8 cellular contexts compared by ENCODE assay signal in the genomic region with DNA sequence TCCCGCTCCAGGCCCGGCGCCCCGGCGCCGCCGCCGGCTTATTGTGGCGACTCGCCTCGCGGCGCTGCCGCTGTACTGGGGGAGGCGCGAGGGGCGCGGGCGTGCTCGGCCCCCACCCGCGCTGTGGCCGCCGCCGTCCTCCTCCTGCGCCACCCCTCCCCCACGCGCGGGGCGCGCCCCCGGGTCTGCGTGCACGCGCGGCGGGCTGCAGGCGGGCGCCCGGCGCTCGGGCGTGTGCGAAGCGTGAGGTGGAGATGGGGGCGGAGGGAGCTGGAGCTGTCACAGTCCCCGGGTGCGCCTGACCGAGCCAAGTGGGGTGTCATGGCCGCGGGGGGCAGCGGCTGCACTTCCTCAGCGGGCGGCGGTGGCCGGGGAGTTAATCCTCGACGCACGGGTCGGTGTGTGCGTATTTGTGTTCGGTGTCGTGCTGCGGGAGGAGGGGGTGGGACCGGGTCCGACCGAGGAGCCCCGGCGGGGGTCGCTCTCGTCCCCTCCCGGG. TPM values are rescaled to one million over a fixed set of nuclear protein-coding genes. Genes with fewer than 3 reads are reported as not detected.
DNase-seq lines count a peak whose midpoint lies in the region; ATAC-seq, FAIRE-seq and TF ChIP-seq lines count a peak whose summit lies in the region.

No MANE protein-coding gene starts in this region.

- H3K27ac ChIP-seq in A673 (ENCODE audit: low read depth, low read length, poor library complexity, severe bottlenecking) (peak overlapping the region; percentile 91), HepG2 (ENCODE audit: extremely low read length, insufficient read depth, low read length) (peak overlapping the region; percentile 82)

- H3K4me1 ChIP-seq in A673 (ENCODE audit: insufficient read depth, low read length, poor library complexity, severe bottlenecking) (peaks cover 16% of the 10 kb centered on the region), HepG2 (ENCODE audit: insufficient read depth, low read length) (peaks cover 50% of the 10 kb centered on the region)

- FAIRE-seq in HepG2 (lab: Jason Lieb, UNC): no peak

- under 1% methylated on average over 17 of the region's 72 CpGs for WGBS in HepG2 (ENCODE audit: low lambda C conversion rate)

- in situ Hi-C loops in HepG2 (cut with HindIII; ENCODE audit: extremely low pct_ligation_motif_present, low pct_unique_long_range_greater_than_20kb): no loop called here

- ATAC-seq in GM18511 (IDR thresholded peaks at IDR 0.05; ENCODE audit: unreplicated experiment): peak; percentile 67
- peak; percentile 55 for ATAC-seq in HG02981 (IDR thresholded peaks at IDR 0.05; ENCODE audit: unreplicated experiment)
- peak; percentile 81 for ATAC-seq in HepG2

- TF ChIP-seq EP300 in HepG2 (IDR thresholded peaks at IDR 0.05; ENCODE audit: low read depth in 2 of 2, low read length in 2 of 2): no peak
- no peak for TF ChIP-seq EP300 in HepG2 (CRISPR knock-in tag; IDR thresholded peaks at IDR 0.05; ENCODE audit: borderline replicate concordance)

- H3K4me3 ChIP-seq in A673 (ENCODE audit: low read depth, low read length, poor library complexity, severe bottlenecking) (peak overlapping the region; percentile 90), HepG2 (replicated peaks in 1 of 3; ENCODE audit: insufficient read depth in 1 of 3, low read depth in 2 of 3, low read length in 3 of 3) (peak overlapping the region; percentile 84 to 95 (median 88))

- H3K4me2 ChIP-seq in HepG2 (ENCODE audit: low read depth, low read length): peak overlapping the region; percentile 80

- TF ChIP-seq RAD21 in HepG2 (CRISPR knock-in tag; IDR thresholded peaks at IDR 0.05): peak; percentile 59

- TF ChIP-seq CTCF in A673 (conservative IDR thresholded peaks at IDR 0.05; ENCODE audit: low read depth, low read length) (no peak), HepG2 (CRISPR knock-in tag; IDR thresholded peaks at IDR 0.05) (peak; percentile 47)

- BruUV-seq in A673 (replicated peaks; lab: Mats Ljungman, UMichigan) (no TSS peak), HepG2 (replicated peaks; lab: Mats Ljungman, UMichigan) (no TSS peak)

- TF ChIP-seq POLR2A in HepG2 (IDR thresholded peaks at IDR 0.05; ENCODE audit: insufficient read depth in 1 of 2, low read depth in 2 of 2, low read length in 2 of 2): peak; percentile 42 to 52; a peak in 2 of 4 replicates

- peaks cover 20% of the 10 kb centered on the region for H4K20me1 ChIP-seq in HepG2 (ENCODE audit: insufficient read depth, low read length)

- CTCF ChIA-PET in A673 (lab: Charles Lee) (interaction anchor here (0.6 kb wide), 1 partner anchor 350 kb away, joined by 3 read pairs; no protein-coding TSS in a partner anchor), HepG2 (lab: Yijun Ruan, JAX; ENCODE audit: low intra/inter-chr PET ratio, low total read pairs) (no interaction called here)

- H3K79me2 ChIP-seq in HepG2 (ENCODE audit: insufficient read depth, low read length): peaks cover 45% of the 10 kb centered on the region

- peak; percentile 86 for DNase-seq in A673 (ENCODE audit: low spot score)
- peak; percentile 47 for DNase-seq in NCI-H2196 treated with DMSO at 0.1 percent for 48 hours (lab: John Stamatoyannopoulos, UW; ENCODE audit: unreplicated experiment)
- peak; percentile 89 for DNase-seq in activated CD4-positive, alpha-beta T cell treated with anti-CD3 and anti-CD28 coated beads for 48 hours
- DNase-seq in dedifferentiated amniotic fluid mesenchymal stem cell (ENCODE audit: extremely low spot score): peak; percentile 52
- peak; percentile 58 for DNase-seq in HepG2 (ENCODE audit: low spot score)
- DNase-seq in stimulated activated CD4-positive, alpha-beta T cell treated with anti-CD3 and anti-CD28 coated beads, Interleukin-2, amount 100 ng/mL, for 4 hours (ENCODE audit: low read depth): peak; percentile 82

- H3K9ac ChIP-seq in HepG2 (ENCODE audit: insufficient read depth, low read depth, low read length): peak overlapping the region; percentile 86

- H3K36me3 ChIP-seq in A673 (ENCODE audit: insufficient read depth, low read length, poor library complexity, severe bottlenecking) (no peaks in the 10 kb centered on the region), HepG2 (replicated peaks in 1 of 2; ENCODE audit: control insufficient read depth in 1 of 2, insufficient read depth in 2 of 2, low read length in 2 of 2) (no peaks in the 10 kb centered on the region; a peak in 1 of 5 replicates)

- POLR2A ChIA-PET in A673 (lab: Charles Lee; ENCODE audit: low non-redundant PET): interaction anchor here (0.6 kb wide), 1 partner anchor 69 kb away, joined by 12 read pairs; no protein-coding TSS in a partner anchor
- POLR2A ChIA-PET in HepG2 (lab: Yijun Ruan, JAX): interaction anchor here (1.0 to 2.3 kb wide), 5 partner anchors 10 to 235 kb away, joined by 3 to 10 read pairs (median 7); no protein-coding TSS in a partner anchor

- H2AFZ ChIP-seq in HepG2 (ENCODE audit: low read length): no peak overlapping the region

- intact Hi-C loops in A673 (cut with micrococcal nuclease; ENCODE audit: unreplicated experiment) (no loop called here), HepG2 (cut with micrococcal nuclease; ENCODE audit: unreplicated experiment) (loop anchor here (5.0 kb wide), 4 partner anchors 35 to 205 kb away; no protein-coding TSS in a partner anchor)

- H3K9me3 ChIP-seq in A673 (ENCODE audit: low read depth, low read length, poor library complexity, severe bottlenecking): no peaks in the 10 kb centered on the region
- H3K9me3 ChIP-seq in HepG2 (ENCODE audit: low read length): no peaks in the 10 kb centered on the region

- H3K27me3 ChIP-seq in A673 (replicated peaks; ENCODE audit: insufficient read depth, low read depth, low read length, poor library complexity): no peaks in the 10 kb centered on the region
- H3K27me3 ChIP-seq in HepG2 (ENCODE audit: control insufficient read depth in 1 of 2, insufficient read depth in 2 of 2, low read length in 2 of 2): no peaks in the 10 kb centered on the region

TF ChIP-seq in HepG2, 621 proteins besides CTCF, POLR2A, EP300 and RAD21 (continues in another document):
- TF ChIP-seq ZNF225 (CRISPR knock-in tag; IDR thresholded peaks at IDR 0.05): no peak
- peak; percentile 77; the same call in 1 of the 2 replicates for TF ChIP-seq TGIF2 (CRISPR knock-in tag; IDR thresholded peaks at IDR 0.05)
- peak; percentile 59 for TF ChIP-seq SAP130 (CRISPR knock-in tag; IDR thresholded peaks at IDR 0.05; ENCODE audit: low read depth)
- TF ChIP-seq SMAD3 (CRISPR knock-in tag; IDR thresholded peaks at IDR 0.05): no peak
- peak; percentile 48; the same call in 1 of the 2 replicates for TF ChIP-seq MEIS2 (CRISPR knock-in tag; IDR thresholded peaks at IDR 0.05)
- TF ChIP-seq ZBTB7A (CRISPR knock-in tag; IDR thresholded peaks at IDR 0.05): 0 out of 2 replicates have a peak, but pooled peaks have one; percentile 38
- TF ChIP-seq, protein P1, sequence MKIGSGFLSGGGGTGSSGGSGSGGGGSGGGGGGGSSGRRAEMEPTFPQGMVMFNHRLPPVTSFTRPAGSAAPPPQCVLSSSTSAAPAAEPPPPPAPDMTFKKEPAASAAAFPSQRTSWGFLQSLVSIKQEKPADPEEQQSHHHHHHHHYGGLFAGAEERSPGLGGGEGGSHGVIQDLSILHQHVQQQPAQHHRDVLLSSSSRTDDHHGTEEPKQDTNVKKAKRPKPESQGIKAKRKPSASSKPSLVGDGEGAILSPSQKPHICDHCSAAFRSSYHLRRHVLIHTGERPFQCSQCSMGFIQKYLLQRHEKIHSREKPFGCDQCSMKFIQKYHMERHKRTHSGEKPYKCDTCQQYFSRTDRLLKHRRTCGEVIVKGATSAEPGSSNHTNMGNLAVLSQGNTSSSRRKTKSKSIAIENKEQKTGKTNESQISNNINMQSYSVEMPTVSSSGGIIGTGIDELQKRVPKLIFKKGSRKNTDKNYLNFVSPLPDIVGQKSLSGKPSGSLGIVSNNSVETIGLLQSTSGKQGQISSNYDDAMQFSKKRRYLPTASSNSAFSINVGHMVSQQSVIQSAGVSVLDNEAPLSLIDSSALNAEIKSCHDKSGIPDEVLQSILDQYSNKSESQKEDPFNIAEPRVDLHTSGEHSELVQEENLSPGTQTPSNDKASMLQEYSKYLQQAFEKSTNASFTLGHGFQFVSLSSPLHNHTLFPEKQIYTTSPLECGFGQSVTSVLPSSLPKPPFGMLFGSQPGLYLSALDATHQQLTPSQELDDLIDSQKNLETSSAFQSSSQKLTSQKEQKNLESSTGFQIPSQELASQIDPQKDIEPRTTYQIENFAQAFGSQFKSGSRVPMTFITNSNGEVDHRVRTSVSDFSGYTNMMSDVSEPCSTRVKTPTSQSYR (CRISPR knock-in tag; IDR thresholded peaks at IDR 0.05; ENCODE audit: borderline replicate concordance): peak; percentile 90
- no peak for TF ChIP-seq ZNF772 (CRISPR knock-in tag; IDR thresholded peaks at IDR 0.05)
- TF ChIP-seq MYC (CRISPR knock-in tag; IDR thresholded peaks at IDR 0.05; ENCODE audit: borderline replicate concordance): 0 out of 2 replicates have a peak, but pooled peaks have one; percentile 5
- no peak for TF ChIP-seq SNRNP70 (IDR thresholded peaks at IDR 0.05; ENCODE audit: low read depth, low read length)
- peak; percentile 72 for TF ChIP-seq HNRNPK (IDR thresholded peaks at IDR 0.05; ENCODE audit: low read depth, low read length, poor library complexity, severe bottlenecking)

RNA-seq across cellular contexts. Expression of a gene that starts 0.7 kb away (rescaled TPM):
- total RNA-seq in A673 (2021) (39.2 and 42.6 TPM in 2 replicates), HepG2 (2016; rRNA removed; fragmentation: Illumina TruSeq; extraction: Trizol) (23.7 and 42.0 TPM in 2 replicates)
- total RNA-seq in HepG2 (2016; cell fraction: cytosol; rRNA removed; fragmentation: Illumina TruSeq; extraction: Trizol; ENCODE audit: low read depth): 14.6 and 17.2 TPM in 2 replicates
- 20.6 and 37.9 TPM in 2 replicates for total RNA-seq in HepG2 (2016; cell fraction: insoluble cytoplasmic fraction; rRNA removed; fragmentation: Illumina TruSeq; extraction: Trizol)
- 11.7 and 11.8 TPM in 2 replicates for total RNA-seq in HepG2 (2016; cell fraction: membrane; rRNA removed; fragmentation: Illumina TruSeq; extraction: Trizol)
- total RNA-seq in HepG2 (2016; cell fraction: nucleus; rRNA removed; fragmentation: Illumina TruSeq; extraction: Trizol): 36.1 and 39.0 TPM in 2 replicates
- polyA plus RNA-seq in HepG2 (2011; rRNA removed): 11.3 and 12.4 TPM in 2 replicates
- polyA plus RNA-seq in HepG2 (2011; cell fraction: cytosol; rRNA removed): 4.5 and 6.9 TPM in 2 replicates
- polyA plus RNA-seq in HepG2 (2011; cell fraction: nucleus; rRNA removed): 10.7 and 11.7 TPM in 2 replicates
- 16.3 and 18.9 TPM in 2 replicates for polyA plus RNA-seq in HepG2 (2012)
- 0.26 and 1.4 TPM in 2 replicates for polyA plus RNA-seq in HepG2 (2016; cell fraction: cytosol; fragmentation: Illumina TruSeq; extraction: Trizol; ENCODE audit: low read depth)
- polyA plus RNA-seq in HepG2 (2016; cell fraction: insoluble cytoplasmic fraction; fragmentation: Illumina TruSeq; extraction: Trizol; ENCODE audit: low read depth): 15.9 and 16.4 TPM in 2 replicates
- polyA plus RNA-seq in HepG2 (2016; cell fraction: membrane; fragmentation: Illumina TruSeq; extraction: Trizol; ENCODE audit: low read depth): 1.9 TPM in 2 replicates
- polyA plus RNA-seq in HepG2 (2016; cell fraction: nucleus; fragmentation: Illumina TruSeq; extraction: Trizol; ENCODE audit: insufficient read depth, low read depth): 16.7 and 17.4 TPM in 2 replicates
- 25.3 and 37.1 TPM in 2 replicates for polyA minus RNA-seq in HepG2 (2011; rRNA and poly(A)+ RNA removed; ENCODE audit: low replicate concordance)
- polyA minus RNA-seq in HepG2 (2011; cell fraction: cytosol; rRNA and poly(A)+ RNA removed): 37.0 and 39.8 TPM in 2 replicates
- polyA minus RNA-seq in HepG2 (2011; cell fraction: nucleus; rRNA and poly(A)+ RNA removed): 115 and 122 TPM in 2 replicates

Comparison
In these comparisons a context has a peak if more than half of its experiments do, and no peak if none do; other contexts are left out.
1. Peak in every context shown above with its lines: DNase-seq, ATAC-seq, H3K4me3 ChIP-seq and H3K27ac ChIP-seq.